ENCODE assay signal across 6 cellular contexts in the genomic region with DNA sequence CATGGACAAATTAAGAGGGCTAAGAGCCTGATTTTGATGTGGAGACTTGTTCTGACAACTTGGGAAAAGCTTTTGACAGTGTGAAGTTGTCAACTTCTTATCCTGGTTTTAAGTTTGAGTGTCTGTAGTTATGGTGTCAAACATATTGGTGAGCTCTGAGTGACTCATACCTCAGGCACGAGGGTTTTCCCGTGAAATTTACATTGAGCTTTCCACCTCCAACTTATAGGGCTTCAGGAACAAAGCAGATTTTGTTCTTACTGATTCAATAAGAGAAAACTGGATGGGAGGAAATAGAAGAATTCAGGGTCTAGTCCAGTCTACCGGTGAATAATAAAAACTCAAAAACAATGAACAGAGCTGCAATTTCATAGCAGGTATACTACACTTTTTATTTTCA. TPM values are rescaled to one million over a fixed set of nuclear protein-coding genes. Genes with fewer than 3 reads are reported as not detected.
"Had no signal": no experiment of that assay in that cellular context is flagged by ENCODE, and none has a peak within 500 bp of the region (broad histone marks: within the 10 kb centered on the region; RNA-seq: fewer than 3 reads in every experiment).

No MANE protein-coding gene starts in this region.

RNA-seq across cellular contexts. Expression of a gene that starts 30.2 kb away (rescaled TPM):
- total RNA-seq: activated CD8-positive, alpha-beta T cell treated with anti-CD3 and anti-CD28 coated beads, Interleukin-2, amount 10 ng/mL, durations not matched to agents 7 days and 5 days; activated naive CD8-positive, alpha-beta T cell treated with anti-CD3 and anti-CD28 coated beads, Interleukin-2, amount 10 ng/mL, durations not matched to agents 7 days and 5 days; aorta; Right ventricle myocardium inferior; WTC11 had no signal
- polyA plus RNA-seq: aorta had no signal

RNA-seq across cellular contexts. Expression of a gene that starts 33.6 kb away (rescaled TPM):
- total RNA-seq: activated CD8-positive, alpha-beta T cell treated with anti-CD3 and anti-CD28 coated beads, Interleukin-2, amount 10 ng/mL, durations not matched to agents 7 days and 5 days; activated naive CD8-positive, alpha-beta T cell treated with anti-CD3 and anti-CD28 coated beads, Interleukin-2, amount 10 ng/mL, durations not matched to agents 7 days and 5 days; aorta; PC-9; Right ventricle myocardium inferior; WTC11 had no signal
- polyA plus RNA-seq: aorta had no signal

RNA-seq across cellular contexts. Expression of a gene that starts 49.4 kb away (rescaled TPM):
- total RNA-seq: activated CD8-positive, alpha-beta T cell treated with anti-CD3 and anti-CD28 coated beads, Interleukin-2, amount 10 ng/mL, durations not matched to agents 7 days and 5 days; activated naive CD8-positive, alpha-beta T cell treated with anti-CD3 and anti-CD28 coated beads, Interleukin-2, amount 10 ng/mL, durations not matched to agents 7 days and 5 days; aorta; Right ventricle myocardium inferior; WTC11 had no signal
- polyA plus RNA-seq: aorta had no signal
